Comparison of ENCODE assay signal across 8 cellular contexts in genomic region chr4:46270986-46271596, GRCh38.
DNase-seq lines count a peak whose midpoint lies in the region; ATAC-seq and TF ChIP-seq lines count a peak whose summit lies in the region.

No MANE protein-coding gene starts in this region.

- H3K27me3 Mint-ChIP-seq in WTC11 (ENCODE audit: low read depth): no peaks in the 10 kb centered on the region

- no peaks in the 10 kb centered on the region for H3K27me3 ChIP-seq in lower lobe of right lung (ENCODE audit: low read depth)

- H3K4me3 Mint-ChIP-seq in WTC11: no peak overlapping the region
- H3K4me3 Mint-ChIP-seq in stimulated activated effector memory CD8-positive, alpha-beta T cell treated with anti-CD3 and anti-CD28 coated beads, Interleukin-12 subunit alpha, Interleukin-12 subunit beta, amount 100 ng/mL, for 72 hours: no peak overlapping the region

- no peaks in the 10 kb centered on the region for H3K36me3 ChIP-seq in lower lobe of right lung

- peak; percentile 71 for ATAC-seq in GM21619 (IDR thresholded peaks at IDR 0.05; ENCODE audit: unreplicated experiment)
- ATAC-seq in WTC11: no peak
- no peak for ATAC-seq in lower lobe of right lung
- no peak for ATAC-seq in stimulated activated effector memory CD8-positive, alpha-beta T cell treated with anti-CD3 and anti-CD28 coated beads, Interleukin-12 subunit alpha, Interleukin-12 subunit beta, amount 100 ng/mL, for 72 hours

- CTCF ChIA-PET in WTC11 (lab: Charles Lee): no interaction called here

- POLR2A ChIA-PET in WTC11 (lab: Charles Lee): no interaction called here

- no peaks in the 10 kb centered on the region for H3K4me1 ChIP-seq in lower lobe of right lung

- no peaks in the 10 kb centered on the region for H3K9me3 ChIP-seq in lower lobe of right lung

- H3K4me3 ChIP-seq in lower lobe of right lung: no peak overlapping the region

- H3K36me3 Mint-ChIP-seq in WTC11: no peaks in the 10 kb centered on the region
- H3K36me3 Mint-ChIP-seq in stimulated activated effector memory CD8-positive, alpha-beta T cell treated with anti-CD3 and anti-CD28 coated beads, Interleukin-12 subunit alpha, Interleukin-12 subunit beta, amount 100 ng/mL, for 72 hours: no peaks in the 10 kb centered on the region

- no peak overlapping the region for H3K27ac ChIP-seq in lower lobe of right lung

- TF ChIP-seq CTCF in GM12873 (IDR thresholded peaks at IDR 0.05; ENCODE audit: insufficient read depth, low read depth, low read length, missing control alignments) (peak; percentile 57), WTC11 (IDR thresholded peaks at IDR 0.05) (no peak), lower lobe of right lung (IDR thresholded peaks at IDR 0.05) (peak; percentile 38)

- no peaks in the 10 kb centered on the region for H3K4me1 Mint-ChIP-seq in WTC11
- no peaks in the 10 kb centered on the region for H3K4me1 Mint-ChIP-seq in stimulated activated effector memory CD8-positive, alpha-beta T cell treated with anti-CD3 and anti-CD28 coated beads, Interleukin-12 subunit alpha, Interleukin-12 subunit beta, amount 100 ng/mL, for 72 hours

- DNase-seq in Kasumi-1 (lab: John Stamatoyannopoulos, UW) (peak; percentile 75 to 91), WTC11 (ENCODE audit: low spot score) (no peak), lower lobe of right lung (no peak), amniotic stem cell (lab: John Stamatoyannopoulos, UW) (no peak), posterior vena cava (ENCODE audit: low spot score) (no peak)
- DNase-seq in stimulated activated effector memory CD8-positive, alpha-beta T cell treated with anti-CD3 and anti-CD28 coated beads, Interleukin-12 subunit alpha, Interleukin-12 subunit beta, amount 100 ng/mL, for 72 hours (ENCODE audit: low spot score in 2 of 2): no peak

- intact Hi-C loops in lower lobe of right lung (cut with DNase I): loop anchor here (5.0 kb wide), 1 partner anchor 1344 kb away; no protein-coding TSS in a partner anchor
- intact Hi-C loops in posterior vena cava (cut with DNase I): no loop called here

- no peak overlapping the region for H3K27ac Mint-ChIP-seq in WTC11
- no peak overlapping the region for H3K27ac Mint-ChIP-seq in stimulated activated effector memory CD8-positive, alpha-beta T cell treated with anti-CD3 and anti-CD28 coated beads, Interleukin-12 subunit alpha, Interleukin-12 subunit beta, amount 100 ng/mL, for 72 hours

- H3K9me3 Mint-ChIP-seq in WTC11: no peaks in the 10 kb centered on the region
- peaks cover 9% of the 10 kb centered on the region for H3K9me3 Mint-ChIP-seq in stimulated activated effector memory CD8-positive, alpha-beta T cell treated with anti-CD3 and anti-CD28 coated beads, Interleukin-12 subunit alpha, Interleukin-12 subunit beta, amount 100 ng/mL, for 72 hours

TF ChIP-seq in WTC11, 78 proteins besides CTCF, POLR2A, EP300 and RAD21:
- TF ChIP-seq ZNF396 (CRISPR knock-in tag; IDR thresholded peaks at IDR 0.05; ENCODE audit: borderline replicate concordance): no peak
- peak; percentile 93 for TF ChIP-seq ZNF317 (CRISPR knock-in tag; IDR thresholded peaks at IDR 0.05; ENCODE audit: borderline replicate concordance, low read depth)

Comparison
In these comparisons a context has a peak if more than half of its experiments do, and no peak if none do; other contexts are left out.
1. DNase-seq: peak in Kasumi-1 (2 of 2); none in WTC11 (single experiment), lower lobe of right lung (single experiment), stimulated activated effector memory CD8-positive, alpha-beta T cell treated with anti-CD3 and anti-CD28 coated beads, Interleukin-12 subunit alpha, Interleukin-12 subunit beta, amount 100 ng/mL, for 72 hours (0 of 2), amniotic stem cell (single experiment) and posterior vena cava (single experiment).